ENCODE assay signal across 28 cellular contexts in the genomic region with DNA sequence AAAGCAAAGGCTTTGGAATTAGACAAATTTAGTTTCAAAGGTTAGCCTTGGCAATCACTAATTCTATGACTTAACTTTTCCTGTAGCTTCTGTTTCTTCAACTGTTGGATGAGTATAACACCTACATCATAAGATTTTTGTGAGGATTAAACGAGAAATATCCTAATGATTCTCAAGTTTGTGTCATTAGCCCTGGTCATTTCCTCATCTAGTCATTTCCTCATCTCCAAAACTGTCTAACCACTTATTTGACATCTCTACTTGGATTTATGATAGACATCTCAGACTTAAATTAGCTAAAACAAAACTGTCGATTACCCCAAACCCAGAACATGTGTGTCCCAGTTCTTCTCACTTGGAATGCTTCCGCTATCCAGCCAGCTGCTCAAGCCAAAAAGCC.
"Had no signal": no experiment of that assay in that cellular context is flagged by ENCODE, and none has a peak within 500 bp of the region (broad histone marks: within the 10 kb centered on the region; RNA-seq: fewer than 3 reads in every experiment).

No MANE protein-coding gene starts in this region.

- H3K36me3 ChIP-seq: esophagus muscularis mucosa, gastroesophageal sphincter, heart right ventricle, left ventricle myocardium inferior, lower lobe of right lung, ovary, sigmoid colon, stomach, thyroid gland, vagina had no signal

- H3K36me3 Mint-ChIP-seq: natural killer cell; stimulated activated effector memory CD8-positive, alpha-beta T cell treated with anti-CD3 and anti-CD28 coated beads, Interleukin-12 subunit alpha, Interleukin-12 subunit beta, amount 100 ng/mL, for 72 hours had no signal

- H3K4me3 Mint-ChIP-seq: natural killer cell; stimulated activated effector memory CD8-positive, alpha-beta T cell treated with anti-CD3 and anti-CD28 coated beads, Interleukin-12 subunit alpha, Interleukin-12 subunit beta, amount 100 ng/mL, for 72 hours had no signal

- H3K9me3 ChIP-seq: esophagus muscularis mucosa, gastroesophageal sphincter, heart right ventricle, left ventricle myocardium inferior, lower lobe of right lung, ovary, psoas muscle, sigmoid colon, thyroid gland, vagina had no signal

- H3K27me3 ChIP-seq: dorsolateral prefrontal cortex, esophagus muscularis mucosa, foreskin keratinocyte, gastroesophageal sphincter, heart right ventricle, ovary, sigmoid colon, stomach, thyroid gland, vagina had no signal

- H3K27ac ChIP-seq: dorsolateral prefrontal cortex, epithelial cell of prostate, esophagus muscularis mucosa, foreskin keratinocyte, gastroesophageal sphincter, heart right ventricle, left ventricle myocardium inferior, lower lobe of right lung, ovary, psoas muscle, sigmoid colon, stomach, thyroid gland, vagina had no signal

- ATAC-seq: gastroesophageal sphincter; left colon; lower lobe of right lung; natural killer cell; psoas muscle; stimulated activated effector memory CD8-positive, alpha-beta T cell treated with anti-CD3 and anti-CD28 coated beads, Interleukin-12 subunit alpha, Interleukin-12 subunit beta, amount 100 ng/mL, for 72 hours had no signal

- FAIRE-seq: islet of Langerhans had no signal

- DNase-seq: dorsolateral prefrontal cortex; effector CD4-positive, alpha-beta T cell; heart right ventricle; hippocampal formation; kidney glomerular epithelial cell; left colon; left ventricle myocardium inferior; lower lobe of right lung; natural killer cell; occipital lobe; ovary; posterior cingulate gyrus; psoas muscle; right cardiac atrium; sigmoid colon; stimulated activated CD4-positive, alpha-beta T cell treated with anti-CD3 and anti-CD28 coated beads, Interleukin-2, amount 100 ng/mL, for 24 hours; stimulated activated CD4-positive, alpha-beta T cell treated with anti-CD3 and anti-CD28 coated beads, Interleukin-4, amount 100 ng/mL, for 24 hours; stimulated activated naive CD4-positive, alpha-beta T cell treated with Interleukin-2 at 50 U/mL for 16 hours; stomach; thyroid gland; trophoblast cell had no signal

- H3K27ac Mint-ChIP-seq: natural killer cell; stimulated activated effector memory CD8-positive, alpha-beta T cell treated with anti-CD3 and anti-CD28 coated beads, Interleukin-12 subunit alpha, Interleukin-12 subunit beta, amount 100 ng/mL, for 72 hours had no signal

- H3K4me3 ChIP-seq: dorsolateral prefrontal cortex, esophagus muscularis mucosa, gastroesophageal sphincter, heart right ventricle, left ventricle myocardium inferior, lower lobe of right lung, ovary, psoas muscle, sigmoid colon, stomach, thyroid gland, vagina had no signal

- H3K4me1 ChIP-seq: esophagus muscularis mucosa, gastroesophageal sphincter, heart right ventricle, left ventricle myocardium inferior, lower lobe of right lung, psoas muscle, sigmoid colon, stomach, thyroid gland, vagina had no signal

- H3K9me3 Mint-ChIP-seq: natural killer cell; stimulated activated effector memory CD8-positive, alpha-beta T cell treated with anti-CD3 and anti-CD28 coated beads, Interleukin-12 subunit alpha, Interleukin-12 subunit beta, amount 100 ng/mL, for 72 hours had no signal
